In genomic region chr2:6602471-6602870, GRCh38 we compare ENCODE assay signal across 29 cellular contexts.
DNase-seq lines count a peak whose midpoint lies in the region; ATAC-seq, FAIRE-seq and TF ChIP-seq lines count a peak whose summit lies in the region.
"Had no signal": no experiment of that assay in that cellular context is flagged by ENCODE, and none has a peak within 500 bp of the region (broad histone marks: within the 10 kb centered on the region; RNA-seq: fewer than 3 reads in every experiment).

No MANE protein-coding gene starts in this region.

- intact Hi-C loops in K562 (cut with micrococcal nuclease) = no loop called here

- H3K4me3 Mint-ChIP-seq in T-cell = no peak overlapping the region
- H3K4me3 Mint-ChIP-seq: CD14-positive monocyte; CD8-positive, alpha-beta memory T cell had no signal

- WGBS in K562 (ENCODE audit: insufficient coverage, low coverage, missing lambda C conversion rate) = 0% methylated on average over 4 of the region's 4 CpGs

- CTCF ChIA-PET in K562 (lab: Yijun Ruan, JAX; ENCODE audit: low intra/inter-chr PET ratio) (no interaction called here), T-cell (lab: Charles Lee) (no interaction called here)

- BruUV-seq in K562 (replicated peaks; lab: Mats Ljungman, UMichigan) = no TSS peak

- no peaks in the 10 kb centered on the region for H3K4me1 ChIP-seq in K562 (replicated peaks in 1 of 2; ENCODE audit: control insufficient read depth in 2 of 2, insufficient read depth in 2 of 2, low read length in 2 of 2)
- H3K4me1 ChIP-seq: BE2C, HAP-1 had no signal

- POLR2A ChIA-PET in K562 (lab: Yijun Ruan, JAX) (no interaction called here), T-cell (lab: Charles Lee) (no interaction called here)

- H2AFZ ChIP-seq in K562 (ENCODE audit: low read depth, low read length) = no peak overlapping the region
- H2AFZ ChIP-seq: GM23248 had no signal

- TF ChIP-seq CTCF in NB4 (IDR thresholded peaks at IDR 0.05; ENCODE audit: low read depth, low read length) (no peak), K562 (IDR thresholded peaks at IDR 0.05 in 2 of 3, conservative IDR thresholded peaks at IDR 0.05 in 1 of 3; ENCODE audit: insufficient read depth in 2 of 3, low read depth in 1 of 3, low read length in 3 of 3) (no peak)

- no peaks in the 10 kb centered on the region for H3K36me3 ChIP-seq in K562 (ENCODE audit: control insufficient read depth, insufficient read depth, low read length)
- H3K36me3 ChIP-seq: BE2C, HAP-1 had no signal

- no peaks in the 10 kb centered on the region for H3K79me2 ChIP-seq in K562 (ENCODE audit: control insufficient read depth, insufficient read depth, low read length)

- no peak for TF ChIP-seq EP300 in K562 (IDR thresholded peaks at IDR 0.05; ENCODE audit: low read length)

- H3K9ac ChIP-seq in K562 (ENCODE audit: insufficient read depth in 1 of 2, low read depth in 2 of 2, low read length in 2 of 2) = no peak overlapping the region
- H3K9ac ChIP-seq: GM23248 had no signal

- no peaks in the 10 kb centered on the region for H3K9me1 ChIP-seq in K562 (ENCODE audit: control insufficient read depth, insufficient read depth, low read length)

- FAIRE-seq in K562 (lab: Jason Lieb, UNC) = no peak
- no peak for FAIRE-seq in urothelium cell line (lab: Jason Lieb, UNC)
- FAIRE-seq: GM18507 had no signal

- no peaks in the 10 kb centered on the region for H3K4me1 Mint-ChIP-seq in T-cell
- H3K4me1 Mint-ChIP-seq: CD14-positive monocyte; CD8-positive, alpha-beta memory T cell had no signal

- no peak overlapping the region for H3K4me3 ChIP-seq in NB4 (ENCODE audit: low read depth, low read length)
- no peak overlapping the region for H3K4me3 ChIP-seq in K562
- H3K4me3 ChIP-seq: GM23248, HAP-1 had no signal

- no peaks in the 10 kb centered on the region for H3K27me3 ChIP-seq in K562 (ENCODE audit: control insufficient read depth in 2 of 2, insufficient read depth in 2 of 2, low read length in 2 of 2)

- no peak overlapping the region for H3K27ac Mint-ChIP-seq in T-cell
- H3K27ac Mint-ChIP-seq: CD14-positive monocyte; CD8-positive, alpha-beta memory T cell had no signal

- ATAC-seq in K562 (no peak), T-cell (replicated peaks in 1 of 4) (no peak), HG03469 (IDR thresholded peaks at IDR 0.05; ENCODE audit: unreplicated experiment) (no peak)

- no peaks in the 10 kb centered on the region for H4K20me1 ChIP-seq in K562 (replicated peaks; ENCODE audit: control insufficient read depth, insufficient read depth, low read length)

- in situ Hi-C loops in K562 (cut with MboI) = no loop called here

- no peaks in the 10 kb centered on the region; the same call in 1 of the 2 replicates for H3K9me3 ChIP-seq in K562 (replicated peaks; ENCODE audit: control insufficient read depth, insufficient read depth, low read depth, low read length)
- H3K9me3 ChIP-seq: BE2C, HAP-1 had no signal

- TF ChIP-seq POLR2A in NB4 (IDR thresholded peaks at IDR 0.05; ENCODE audit: extremely low read depth, insufficient read length) (no peak), K562 (conservative IDR thresholded peaks at IDR 0.05) (no peak)

- H3K27ac ChIP-seq in K562 (ENCODE audit: extremely low read depth, low read depth, low read length) = no peak overlapping the region
- H3K27ac ChIP-seq: 22Rv1, GM23248, HL-60, RWPE1 had no signal

- DNase-seq in DMS53 (lab: John Stamatoyannopoulos, UW) (peak; percentile 25), DMS53 treated with DMSO at 0.1 percent for 48 hours (lab: John Stamatoyannopoulos, UW; ENCODE audit: unreplicated experiment) (no peak), NB4 (ENCODE audit: low read depth) (peak; percentile 4), K562 (ENCODE audit: extremely low read depth in 1 of 4, low spot score in 3 of 4) (no peak), urothelium cell line (ENCODE audit: low spot score) (peak; percentile 23), T-cell (no peak), NCI-H2171 (lab: John Stamatoyannopoulos, UW) (no peak)
- DNase-seq: ACHN; BE2C; CD8-positive, alpha-beta memory T cell; DMS 273 treated with DMSO at 0.1 percent for 48 hours; DND-41; GM23248; KBM-7; MV-4-11; NCI-H1105 treated with DMSO at 0.1 percent for 48 hours; NCI-H146; NCI-H2029; NCI-H446 treated with DMSO at 0.1 percent for 48 hours; NCI-H526; NCI-H82; SHP77 had no signal

- TF ChIP-seq RAD21 in K562 (CRISPR knock-in tag; conservative IDR thresholded peaks at IDR 0.05 in 1 of 2, IDR thresholded peaks at IDR 0.05 in 1 of 2) = no peak

- no peaks in the 10 kb centered on the region for H3K36me3 Mint-ChIP-seq in T-cell
- H3K36me3 Mint-ChIP-seq: CD14-positive monocyte; CD8-positive, alpha-beta memory T cell had no signal

- peaks cover 0 to under 1% of the 10 kb centered on the region in 2 donors for H3K27me3 Mint-ChIP-seq in T-cell
- H3K27me3 Mint-ChIP-seq: CD8-positive, alpha-beta memory T cell had no signal

- peaks cover 0 to 3% (median 0%) of the 10 kb centered on the region in 3 donors for H3K9me3 Mint-ChIP-seq in T-cell
- H3K9me3 Mint-ChIP-seq: CD8-positive, alpha-beta memory T cell had no signal

- H3K4me2 ChIP-seq in K562 (ENCODE audit: insufficient read depth, low read length) = no peak overlapping the region

TF ChIP-seq in K562, 482 proteins besides CTCF, POLR2A, EP300 and RAD21:
- TF ChIP-seq BCL6 (CRISPR knock-in tag; IDR thresholded peaks at IDR 0.05) (no peak), ATF3 (IDR thresholded peaks at IDR 0.05) (0 out of 2 replicates have a peak, but pooled peaks have one; percentile 13), ATF3 (CRISPR knock-in tag; conservative IDR thresholded peaks at IDR 0.05) (no peak)

Comparison
In these comparisons a context has a peak if more than half of its experiments do, and no peak if none do; other contexts are left out.
1. DNase-seq: peak in DMS53 (single experiment), NB4 (single experiment) and urothelium cell line (single experiment); none in DMS53 treated with DMSO at 0.1 percent for 48 hours (single experiment), K562 (0 of 4), T-cell (0 of 34) and NCI-H2171 (single experiment).